Comparison of ENCODE assay signal across 1 cellular context in genomic region chr3:66472313-66473134, GRCh38.
TF ChIP-seq lines count a peak whose summit lies in the region.

No MANE protein-coding gene starts in this region.

TF ChIP-seq in WTC11, 78 proteins besides CTCF, POLR2A, EP300 and RAD21 (continued from another document):
- TF ChIP-seq CDX4 (CRISPR knock-in tag; IDR thresholded peaks at IDR 0.05; ENCODE audit: borderline replicate concordance): no peak
- TF ChIP-seq KAT7 (CRISPR knock-in tag; IDR thresholded peaks at IDR 0.05; ENCODE audit: borderline replicate concordance): no peak
- no peak for TF ChIP-seq JUN (CRISPR knock-in tag; IDR thresholded peaks at IDR 0.05)
- no peak for TF ChIP-seq USF1 (CRISPR knock-in tag; IDR thresholded peaks at IDR 0.05)
- TF ChIP-seq AFF4 (CRISPR knock-in tag; IDR thresholded peaks at IDR 0.05; ENCODE audit: borderline replicate concordance): no peak
- no peak for TF ChIP-seq OVOL2 (CRISPR knock-in tag; IDR thresholded peaks at IDR 0.05; ENCODE audit: borderline replicate concordance)
